Comparison of ENCODE assay signal across 8 cellular contexts in the genomic region with DNA sequence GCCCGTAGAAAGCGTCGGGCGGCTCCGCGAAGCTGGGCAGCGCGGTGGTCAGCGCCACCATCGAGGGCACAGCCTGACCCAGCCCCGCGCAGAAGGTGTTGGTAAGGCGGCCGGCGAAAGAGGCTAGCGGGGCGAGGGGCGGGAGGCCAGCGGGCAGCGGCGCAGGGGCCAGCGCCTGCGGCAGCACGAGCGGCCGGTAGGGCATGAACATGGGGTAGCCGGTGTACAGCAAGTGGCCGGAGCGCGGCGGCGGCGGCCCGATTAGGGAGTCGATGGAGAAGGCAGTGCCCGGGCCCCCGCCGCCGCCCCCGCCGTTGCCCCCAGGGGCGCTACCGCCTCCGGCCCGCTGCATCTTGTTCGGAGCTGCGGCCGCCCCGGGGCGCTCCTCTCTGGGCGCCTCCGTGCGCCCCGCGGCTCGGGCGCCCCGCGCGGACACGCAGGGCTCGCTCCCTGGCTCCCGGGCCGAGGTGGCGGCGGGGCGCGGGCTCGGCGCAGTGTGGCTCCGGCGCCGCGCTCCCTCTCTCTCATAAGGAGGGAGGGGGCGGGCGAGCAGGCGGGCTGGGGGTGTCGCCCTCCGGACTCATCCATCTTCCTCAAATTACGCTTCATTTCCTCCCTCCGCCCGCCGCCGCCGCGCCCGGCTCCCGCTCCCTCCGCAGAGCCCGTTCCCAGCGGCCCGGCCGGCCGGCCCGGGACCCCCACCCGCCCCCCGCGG. TPM values are rescaled to one million over a fixed set of nuclear protein-coding genes. Genes with fewer than 3 reads are reported as not detected.
DNase-seq lines count a peak whose midpoint lies in the region; ATAC-seq and TF ChIP-seq lines count a peak whose summit lies in the region.
"Had no signal": no experiment of that assay in that cellular context is flagged by ENCODE, and none has a peak within 500 bp of the region (broad histone marks: within the 10 kb centered on the region; RNA-seq: fewer than 3 reads in every experiment).

A gene (minus strand): TSS at position 498 of the 715 bp plus-strand sequence. CDS start 146 bp downstream, at position 352.

- H3K9me3 ChIP-seq in T-helper 17 cell (ENCODE audit: control insufficient read depth, low read length, poor library complexity, severe bottlenecking) = no peaks in the 10 kb centered on the region
- H3K9me3 ChIP-seq in esophagus squamous epithelium = no peaks in the 10 kb centered on the region
- H3K9me3 ChIP-seq in neuron (ENCODE audit: low read length) = no peaks in the 10 kb centered on the region

- ATAC-seq in T-helper 17 cell = peak; percentile 54
- no peak for ATAC-seq in HG02973 (IDR thresholded peaks at IDR 0.05; ENCODE audit: unreplicated experiment)
- no peak for ATAC-seq in GM18861 (IDR thresholded peaks at IDR 0.05; ENCODE audit: unreplicated experiment)

- WGBS in esophagus squamous epithelium, 2 donors = 1% methylated on average over 31 of the region's 98 CpGs; no CpG with 5 or more reads in 1 of the 2 donors

- H3K4me3 Mint-ChIP-seq in T-helper 17 cell = peak within 1 kb of the TSS; percentile 92

- H3K4me3 ChIP-seq in HFF-Myc (replicated peaks; ENCODE audit: low read depth, low read length) = 0 out of 2 replicates have a peak within 1 kb of the TSS, but pooled peaks have one; percentile 9
- H3K4me3 ChIP-seq in esophagus squamous epithelium = peak within 1 kb of the TSS; percentile 26 to 64 (median 44)
- H3K4me3 ChIP-seq in neuron (ENCODE audit: low read length) = peak within 1 kb of the TSS; percentile 28

- H3K27me3 ChIP-seq in esophagus squamous epithelium (peaks cover 6 to 96% (median 13%) of the 10 kb centered on the region in 4 donors), neuron (ENCODE audit: insufficient read depth, low read length) (peaks cover 70% of the 10 kb centered on the region)

- H3K27ac ChIP-seq in esophagus squamous epithelium = no peak within 1 kb of the TSS

- H3K36me3 Mint-ChIP-seq in T-helper 17 cell (ENCODE audit: low read depth) = peaks cover 7% of the 10 kb centered on the region

- intact Hi-C loops in esophagus squamous epithelium (cut with DNase I) = no loop called here

- H3K4me1 ChIP-seq in esophagus squamous epithelium (peaks cover 11 to 21% (median 18%) of the 10 kb centered on the region in 3 donors), neuron (ENCODE audit: insufficient read depth, low read length) (peaks cover 8% of the 10 kb centered on the region)

- no peak for TF ChIP-seq POLR2A in esophagus squamous epithelium (IDR thresholded peaks at IDR 0.05)

- no peak for DNase-seq in HFF-Myc (ENCODE audit: extremely low read depth, low read depth)
- DNase-seq in T-helper 17 cell = no peak
- DNase-seq in esophagus squamous epithelium (lab: John Stamatoyannopoulos, UW) = no peak
- DNase-seq in NCI-H526 treated with DMSO at 0.1 percent for 48 hours (lab: John Stamatoyannopoulos, UW) = no peak

- TF ChIP-seq CTCF in HFF-Myc (IDR thresholded peaks at IDR 0.05; ENCODE audit: low read depth, low read length, missing control alignments) (no peak), esophagus squamous epithelium (IDR thresholded peaks at IDR 0.05) (peak in 1 of 6 experiments; percentile 8)

- peaks cover 33% of the 10 kb centered on the region for H3K27me3 Mint-ChIP-seq in T-helper 17 cell

- peaks cover 15% of the 10 kb centered on the region for H3K4me1 Mint-ChIP-seq in T-helper 17 cell

- H3K27ac Mint-ChIP-seq in T-helper 17 cell = peak within 1 kb of the TSS; percentile 9

- H3K36me3 ChIP-seq in esophagus squamous epithelium = no peaks in the 10 kb centered on the region
- no peaks in the 10 kb centered on the region for H3K36me3 ChIP-seq in neuron (ENCODE audit: insufficient read depth, low read length)

- peak within 1 kb of the TSS; percentile 4 for H2AFZ ChIP-seq in neuron (ENCODE audit: low read depth, low read length)

RNA-seq across cellular contexts. Expression of the gene that starts here (rescaled TPM):
- total RNA-seq in T-helper 17 cell (not detected), esophagus squamous epithelium (not detected)
- total RNA-seq: SK-MEL-5 had no signal

Comparison
In these comparisons a context has a peak if more than half of its experiments do, and no peak if none do; other contexts are left out.
1. Peak in ATAC-seq in T-helper 17 cell; RNA of the gene not detected or under 1 TPM.